ENCODE assay signal across 12 cellular contexts in the genomic region with DNA sequence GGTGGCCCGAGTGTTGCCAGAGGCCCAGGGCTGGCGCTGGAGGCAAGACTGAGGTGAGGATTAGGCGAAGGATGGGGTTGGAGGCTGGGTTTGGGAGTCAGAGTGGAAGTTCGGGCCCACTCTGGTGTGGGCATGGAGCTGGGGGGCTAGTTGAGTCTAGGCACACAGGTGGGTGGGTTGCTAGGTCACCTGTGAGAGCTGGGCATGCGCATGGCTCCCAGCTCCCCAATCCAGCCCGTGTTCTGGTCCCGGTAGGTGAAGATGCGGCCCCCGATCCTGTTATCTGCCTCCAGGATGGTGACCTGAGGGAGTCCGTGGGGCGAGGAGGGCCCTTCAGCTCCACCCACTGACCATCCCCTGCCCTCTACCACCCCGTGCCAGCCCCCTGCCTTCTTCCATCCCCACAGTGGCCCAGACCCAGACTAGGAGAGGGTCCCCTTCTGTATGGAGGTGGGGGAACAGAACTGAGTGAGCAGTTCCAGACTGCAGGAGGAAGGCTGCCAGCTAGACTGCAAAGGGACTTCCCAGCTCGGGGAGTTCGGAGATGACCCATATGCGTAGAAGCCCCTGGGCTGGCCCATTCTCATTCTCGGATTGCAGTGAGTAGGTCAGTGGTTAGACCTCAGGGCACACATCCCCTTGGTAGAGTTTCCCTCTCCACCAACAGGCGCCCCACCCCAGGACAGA. TPM values are rescaled to one million over a fixed set of nuclear protein-coding genes. Genes with fewer than 3 reads are reported as not detected.
DNase-seq lines count a peak whose midpoint lies in the region; ATAC-seq and TF ChIP-seq lines count a peak whose summit lies in the region.
"Had no signal": no experiment of that assay in that cellular context is flagged by ENCODE, and none has a peak within 500 bp of the region (broad histone marks: within the 10 kb centered on the region; RNA-seq: fewer than 3 reads in every experiment).

No MANE protein-coding gene starts in this region.

- DNase-seq in activated CD4-positive, alpha-beta T cell treated with anti-CD3 and anti-CD28 coated beads, Interleukin-2, amount 10 ng/mL, durations not matched to agents 7 days and 5 days, result no peak
- no peak for DNase-seq in activated CD4-positive, alpha-beta T cell treated with anti-CD3 and anti-CD28 coated beads for 1 hour
- DNase-seq in activated CD8-positive, alpha-beta memory T cell treated with anti-CD3 and anti-CD28 coated beads, Interleukin-2, amount 50 U/mL, for 48 hours, result peak; percentile 80
- peak; percentile 23 to 50 for DNase-seq in stimulated activated CD4-positive, alpha-beta T cell treated with anti-CD3 and anti-CD28 coated beads, Interleukin-4, amount 100 ng/mL, for 48 hours (ENCODE audit: low read depth in 2 of 2)
- DNase-seq in pons (ENCODE audit: low spot score) (no peak), retina (no peak)
- DNase-seq: DND-41, SHP77 had no signal

- peak overlapping the region; percentile 66 for H3K27ac Mint-ChIP-seq in activated CD4-positive, alpha-beta T cell treated with anti-CD3 and anti-CD28 coated beads, Interleukin-2, amount 10 ng/mL, durations not matched to agents 7 days and 5 days

- POLR2A ChIA-PET in activated CD4-positive, alpha-beta T cell treated with anti-CD3 and anti-CD28 coated beads, Interleukin-2, amount 10 ng/mL, durations not matched to agents 7 days and 5 days (lab: Charles Lee), result no interaction called here

- in situ Hi-C loops in GM18951 (cut with MboI; ENCODE audit: low sequenced_read_pairs, unreplicated experiment), result no loop called here

- H3K9me3 Mint-ChIP-seq in activated CD4-positive, alpha-beta T cell treated with anti-CD3 and anti-CD28 coated beads, Interleukin-2, amount 10 ng/mL, durations not matched to agents 7 days and 5 days, result no peaks in the 10 kb centered on the region

- H3K4me1 Mint-ChIP-seq in activated CD4-positive, alpha-beta T cell treated with anti-CD3 and anti-CD28 coated beads, Interleukin-2, amount 10 ng/mL, durations not matched to agents 7 days and 5 days, result peaks cover 34% of the 10 kb centered on the region

- no peaks in the 10 kb centered on the region for H3K36me3 Mint-ChIP-seq in activated CD4-positive, alpha-beta T cell treated with anti-CD3 and anti-CD28 coated beads, Interleukin-2, amount 10 ng/mL, durations not matched to agents 7 days and 5 days (ENCODE audit: low read depth)

- peak; percentile 37 for TF ChIP-seq POLR2A in GM18951 (IDR thresholded peaks at IDR 0.05; ENCODE audit: extremely low read depth, insufficient read depth, insufficient read length)

- no peak overlapping the region for H3K4me3 Mint-ChIP-seq in activated CD4-positive, alpha-beta T cell treated with anti-CD3 and anti-CD28 coated beads, Interleukin-2, amount 10 ng/mL, durations not matched to agents 7 days and 5 days

- CTCF ChIA-PET in activated CD4-positive, alpha-beta T cell treated with anti-CD3 and anti-CD28 coated beads, Interleukin-2, amount 10 ng/mL, durations not matched to agents 7 days and 5 days (lab: Charles Lee), result interaction anchor here (1.0 to 1.7 kb wide), 2 partner anchors 13 to 14 kb away, joined by 4 to 6 read pairs; no protein-coding TSS in a partner anchor

- ATAC-seq in HG03139 (IDR thresholded peaks at IDR 0.05; ENCODE audit: unreplicated experiment), result no peak

- peaks cover 3% of the 10 kb centered on the region for H3K27me3 Mint-ChIP-seq in activated CD4-positive, alpha-beta T cell treated with anti-CD3 and anti-CD28 coated beads, Interleukin-2, amount 10 ng/mL, durations not matched to agents 7 days and 5 days

RNA-seq across cellular contexts. Expression of gene IL4I1, which starts 1.7 kb away (rescaled TPM):
- 1 to 10 TPM; 3.7 to 4.2 TPM for total RNA-seq in activated CD4-positive, alpha-beta T cell treated with anti-CD3 and anti-CD28 coated beads, Interleukin-2, amount 10 ng/mL, durations not matched to agents 7 days and 5 days
- total RNA-seq: MCF 10A, NCI-H460 had no signal

RNA-seq across cellular contexts. Expression of gene TBC1D17, which starts 17.5 kb away (rescaled TPM):
- total RNA-seq in activated CD4-positive, alpha-beta T cell treated with anti-CD3 and anti-CD28 coated beads, Interleukin-2, amount 10 ng/mL, durations not matched to agents 7 days and 5 days, result 10 to 100 TPM; 33.2 to 33.8 TPM

RNA-seq across cellular contexts. Expression of gene AKT1S1, which starts 17.9 kb away (rescaled TPM):
- 10 to 100 TPM; 17.5 to 18.9 TPM for total RNA-seq in activated CD4-positive, alpha-beta T cell treated with anti-CD3 and anti-CD28 coated beads, Interleukin-2, amount 10 ng/mL, durations not matched to agents 7 days and 5 days

RNA-seq across cellular contexts. Expression of gene PNKP, which starts 27.6 kb away (rescaled TPM):
- total RNA-seq in activated CD4-positive, alpha-beta T cell treated with anti-CD3 and anti-CD28 coated beads, Interleukin-2, amount 10 ng/mL, durations not matched to agents 7 days and 5 days, result 100 to 1,000 TPM; 105 to 131 TPM

RNA-seq across cellular contexts. Expression of gene ATF5, which starts 34.0 kb away (rescaled TPM):
- total RNA-seq in activated CD4-positive, alpha-beta T cell treated with anti-CD3 and anti-CD28 coated beads, Interleukin-2, amount 10 ng/mL, durations not matched to agents 7 days and 5 days, result 10 to 100 TPM; 10.5 to 12.1 TPM

Comparison
In these comparisons a context has a peak if more than half of its experiments do, and no peak if none do; other contexts are left out.
1. DNase-seq: peak in activated CD8-positive, alpha-beta memory T cell treated with anti-CD3 and anti-CD28 coated beads, Interleukin-2, amount 50 U/mL, for 48 hours (single experiment) and stimulated activated CD4-positive, alpha-beta T cell treated with anti-CD3 and anti-CD28 coated beads, Interleukin-4, amount 100 ng/mL, for 48 hours (2 of 2); none in activated CD4-positive, alpha-beta T cell treated with anti-CD3 and anti-CD28 coated beads, Interleukin-2, amount 10 ng/mL, durations not matched to agents 7 days and 5 days (single experiment), activated CD4-positive, alpha-beta T cell treated with anti-CD3 and anti-CD28 coated beads for 1 hour (single experiment), pons (single experiment) and retina (single experiment).